22 cellular contexts compared by ENCODE assay signal in the genomic region with DNA sequence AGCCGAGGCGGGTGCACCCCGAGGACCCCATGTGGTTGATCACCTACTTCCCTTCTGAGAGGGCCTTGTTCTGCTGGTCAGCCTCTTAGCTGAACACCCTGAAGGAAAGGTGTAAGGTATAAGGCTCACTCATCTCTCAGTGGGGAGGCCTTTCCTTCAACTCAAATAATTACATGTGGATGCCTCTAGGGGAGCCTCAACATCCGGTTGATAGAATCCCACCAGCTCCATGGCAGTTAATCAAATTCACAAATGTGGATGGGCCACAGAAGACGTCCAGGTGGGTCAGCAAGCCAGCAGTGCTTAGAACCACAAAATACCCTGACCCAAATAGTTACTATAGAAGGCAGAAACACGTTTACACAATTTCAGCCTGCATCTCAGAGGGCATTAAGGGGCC. TPM values are rescaled to one million over a fixed set of nuclear protein-coding genes. Genes with fewer than 3 reads are reported as not detected.
A peak's percentile ranks its signal among the peaks of the same experiment; 100 is the strongest.
DNase-seq lines count a peak whose midpoint lies in the region; ATAC-seq and TF ChIP-seq lines count a peak whose summit lies in the region.
"Had no signal": no experiment of that assay in that cellular context is flagged by ENCODE, and none has a peak within 500 bp of the region (broad histone marks: within the 10 kb centered on the region; RNA-seq: fewer than 3 reads in every experiment).

No MANE protein-coding gene starts in this region.

- H3K27ac ChIP-seq in A673 (ENCODE audit: low read depth, low read length, poor library complexity, severe bottlenecking): no peak overlapping the region
- H3K27ac ChIP-seq in Panc1 (ENCODE audit: low read length): no peak overlapping the region
- H3K27ac ChIP-seq in RWPE1: no peak overlapping the region
- H3K27ac ChIP-seq: foreskin keratinocyte, Peyer's patch, SK-N-MC, suprapubic skin had no signal

- H3K9me3 ChIP-seq in A673 (ENCODE audit: low read depth, low read length, poor library complexity, severe bottlenecking): no peaks in the 10 kb centered on the region
- no peaks in the 10 kb centered on the region for H3K9me3 ChIP-seq in Panc1 (ENCODE audit: control insufficient read depth, insufficient read depth, low read depth, low read length)
- H3K9me3 ChIP-seq: Peyer's patch, suprapubic skin had no signal

- H3K9me3 Mint-ChIP-seq in activated CD4-positive, alpha-beta T cell treated with anti-CD3 and anti-CD28 coated beads, Interleukin-2, amount 10 ng/mL, durations not matched to agents 24 days and 14 days: no peaks in the 10 kb centered on the region
- H3K9me3 Mint-ChIP-seq: CD8-positive, alpha-beta memory T cell had no signal

- DNase-seq in A673 (ENCODE audit: low spot score): no peak
- no peak for DNase-seq in GM12864 (ENCODE audit: low read depth)
- no peak for DNase-seq in Panc1 (ENCODE audit: low read depth, low spot score)
- no peak for DNase-seq in fibroblast of the aortic adventitia (ENCODE audit: low read depth)
- DNase-seq in activated CD4-positive, CD25-positive, alpha-beta regulatory T cell (lab: John Stamatoyannopoulos, UW): no peak
- DNase-seq in activated CD4-positive, alpha-beta T cell treated with anti-CD3 and anti-CD28 coated beads, Interleukin-2, amount 10 ng/mL, durations not matched to agents 24 days and 14 days: no peak
- DNase-seq in RWPE1 (ENCODE audit: low spot score): no peak
- DNase-seq: ACHN; activated CD4-positive, CD25-positive, alpha-beta regulatory T cell treated with anti-CD3 and anti-CD28 coated beads, Interleukin-2, amount 50 U/mL, for 72 hours; activated CD8-positive, alpha-beta memory T cell treated with anti-CD3 and anti-CD28 coated beads for 24 hours; activated naive CD4-positive, alpha-beta T cell treated with anti-CD3 and anti-CD28 coated beads, Interleukin-2, amount 50 U/mL, for 16 hours; activated T-cell treated with anti-CD3 and anti-CD28 coated beads, Interleukin-2, amount 50 U/mL, for 48 hours; CD8-positive, alpha-beta memory T cell; DMS79 treated with DMSO at 0.1 percent for 48 hours; foreskin keratinocyte; kidney glomerular epithelial cell; NCI-H146; Peyer's patch; T1000 had no signal

- no peak overlapping the region for H3K4me3 Mint-ChIP-seq in activated CD4-positive, alpha-beta T cell treated with anti-CD3 and anti-CD28 coated beads, Interleukin-2, amount 10 ng/mL, durations not matched to agents 24 days and 14 days

- BruUV-seq in A673 (replicated peaks; lab: Mats Ljungman, UMichigan) (no TSS peak), Panc1 (replicated peaks; lab: Mats Ljungman, UMichigan) (no TSS peak)

- peaks cover 9% of the 10 kb centered on the region for H3K4me1 Mint-ChIP-seq in activated CD4-positive, alpha-beta T cell treated with anti-CD3 and anti-CD28 coated beads, Interleukin-2, amount 10 ng/mL, durations not matched to agents 24 days and 14 days

- no peaks in the 10 kb centered on the region for H3K36me3 ChIP-seq in A673 (ENCODE audit: insufficient read depth, low read length, poor library complexity, severe bottlenecking)
- H3K36me3 ChIP-seq in Panc1 (ENCODE audit: control insufficient read depth, insufficient read depth, low read length): no peaks in the 10 kb centered on the region
- H3K36me3 ChIP-seq: Peyer's patch, suprapubic skin had no signal

- H3K27me3 Mint-ChIP-seq in activated CD4-positive, alpha-beta T cell treated with anti-CD3 and anti-CD28 coated beads, Interleukin-2, amount 10 ng/mL, durations not matched to agents 24 days and 14 days: peaks cover 35% of the 10 kb centered on the region

- in situ Hi-C loops in Panc1 (cut with HindIII; ENCODE audit: low pct_unique_long_range_greater_than_20kb, low sequenced_read_pairs): no loop called here

- peaks cover 4% of the 10 kb centered on the region for H3K27me3 ChIP-seq in A673 (replicated peaks; ENCODE audit: insufficient read depth, low read depth, low read length, poor library complexity)
- H3K27me3 ChIP-seq in Panc1 (ENCODE audit: control insufficient read depth, insufficient read depth, low read length): peaks cover 7% of the 10 kb centered on the region
- H3K27me3 ChIP-seq: Peyer's patch, suprapubic skin had no signal

- H3K36me3 Mint-ChIP-seq in activated CD4-positive, alpha-beta T cell treated with anti-CD3 and anti-CD28 coated beads, Interleukin-2, amount 10 ng/mL, durations not matched to agents 24 days and 14 days (ENCODE audit: low read depth): no peaks in the 10 kb centered on the region

- H3K4me1 ChIP-seq in A673 (ENCODE audit: insufficient read depth, low read length, poor library complexity, severe bottlenecking) (no peaks in the 10 kb centered on the region), Panc1 (ENCODE audit: control insufficient read depth, insufficient read depth, low read length) (no peaks in the 10 kb centered on the region)
- H3K4me1 ChIP-seq: foreskin keratinocyte had no signal

- no peak overlapping the region for H3K4me3 ChIP-seq in A673 (ENCODE audit: low read depth, low read length, poor library complexity, severe bottlenecking)
- no peak overlapping the region for H3K4me3 ChIP-seq in GM12864 (ENCODE audit: low read depth, low read length)
- no peak overlapping the region for H3K4me3 ChIP-seq in Panc1 (ENCODE audit: low read depth in 2 of 2, low read length in 2 of 2)
- no peak overlapping the region for H3K4me3 ChIP-seq in fibroblast of the aortic adventitia (ENCODE audit: low read depth, low read length)
- H3K4me3 ChIP-seq: Peyer's patch, SK-N-MC, suprapubic skin had no signal

- H3K27ac Mint-ChIP-seq in activated CD4-positive, alpha-beta T cell treated with anti-CD3 and anti-CD28 coated beads, Interleukin-2, amount 10 ng/mL, durations not matched to agents 24 days and 14 days: no peak overlapping the region
- H3K27ac Mint-ChIP-seq: CD8-positive, alpha-beta memory T cell had no signal

- TF ChIP-seq CTCF in A673 (conservative IDR thresholded peaks at IDR 0.05; ENCODE audit: low read depth, low read length) (peak; percentile 38; the same call in 1 of the 2 replicates), GM12864 (IDR thresholded peaks at IDR 0.05; ENCODE audit: low read depth, low read length, missing control alignments) (peak; percentile 2), Panc1 (IDR thresholded peaks at IDR 0.05) (peak; percentile 46), fibroblast of the aortic adventitia (IDR thresholded peaks at IDR 0.05; ENCODE audit: insufficient read depth, low read length) (peak; percentile 3), RWPE1 (conservative IDR thresholded peaks at IDR 0.05; ENCODE audit: low read depth) (no peak)

- no peak for ATAC-seq in Panc1
- ATAC-seq in GM21423 (IDR thresholded peaks at IDR 0.05; ENCODE audit: unreplicated experiment): no peak
- ATAC-seq: foreskin keratinocyte had no signal

- intact Hi-C loops in A673 (cut with micrococcal nuclease; ENCODE audit: unreplicated experiment): no loop called here
- intact Hi-C loops in Panc1 (cut with micrococcal nuclease; ENCODE audit: unreplicated experiment): no loop called here
- intact Hi-C loops in activated CD4-positive, alpha-beta T cell treated with anti-CD3 and anti-CD28 coated beads, Interleukin-2, amount 10 ng/mL, durations not matched to agents 24 days and 14 days (cut with micrococcal nuclease): no loop called here

- POLR2A ChIA-PET in A673 (lab: Charles Lee; ENCODE audit: low non-redundant PET) (no interaction called here), Panc1 (lab: Charles Lee) (no interaction called here), RWPE1 (lab: Yijun Ruan, JAX; ENCODE audit: low non-redundant PET) (no interaction called here)

- CTCF ChIA-PET in A673 (lab: Charles Lee): no interaction called here
- CTCF ChIA-PET in Panc1 (lab: Charles Lee): no interaction called here
- CTCF ChIA-PET in RWPE1 (lab: Yijun Ruan, JAX): no interaction called here

RNA-seq across cellular contexts. Expression of a gene that starts 37.7 kb away (rescaled TPM):
- total RNA-seq in A673 (2021) (37.6 and 40.1 TPM in 2 replicates), Panc1 (2021; ENCODE audit: unreplicated experiment) (35.6 TPM), fibroblast of the aortic adventitia (ENCODE audit: low replicate concordance) (40.2 and 65.3 TPM in 2 replicates)
- polyA plus RNA-seq in Panc1 (2012; ENCODE audit: insufficient read length): 39.0 TPM
- total RNA-seq in activated CD4-positive, alpha-beta T cell treated with anti-CD3 and anti-CD28 coated beads, Interleukin-2, amount 10 ng/mL, durations not matched to agents 24 days and 14 days: 14.9 and 15.2 TPM in 2 replicates
